In genomic region chrX:15960237-15960636, GRCh38 we compare ENCODE assay signal across 27 cellular contexts.
"Had no signal": no experiment of that assay in that cellular context is flagged by ENCODE, and none has a peak within 500 bp of the region (broad histone marks: within the 10 kb centered on the region; RNA-seq: fewer than 3 reads in every experiment).

No MANE protein-coding gene starts in this region.

- H3K27ac ChIP-seq: stomach, suprapubic skin, testis, thoracic aorta, thyroid gland, tibial artery, tibial nerve, transverse colon, upper lobe of left lung, upper lobe of right lung, uterus, vagina had no signal

- FAIRE-seq: urothelium cell line had no signal

- H3K4me1 ChIP-seq: stomach, suprapubic skin, testis, thyroid gland, tibial artery, tibial nerve, transverse colon, upper lobe of left lung, upper lobe of right lung, uterus, vagina had no signal

- DNase-seq: stimulated activated CD4-positive, alpha-beta T cell treated with anti-CD3 and anti-CD28 coated beads, Interleukin-2, amount 100 ng/mL, for 48 hours; stimulated activated CD4-positive, alpha-beta T cell treated with anti-CD3 and anti-CD28 coated beads, Interleukin-4, amount 100 ng/mL, for 1 hour; stimulated activated CD4-positive, alpha-beta T cell treated with anti-CD3 and anti-CD28 coated beads, Interleukin-4, amount 100 ng/mL, for 24 hours; stimulated activated CD4-positive, alpha-beta T cell treated with anti-CD3 and anti-CD28 coated beads, Interleukin-4, amount 100 ng/mL, for 4 hours; stimulated activated CD8-positive, alpha-beta memory T cell treated with anti-CD3 and anti-CD28 coated beads, Interleukin-4, amount 100 ng/mL, for 48 hours; stimulated activated naive B cell treated with anti-CD40 and anti-IgM and Interleukin-4, amounts not matched to agents 10 μg/mL and 1 μg/mL and 100 μg/mL, for 72 hours; stimulated activated naive CD4-positive, alpha-beta T cell; stimulated activated naive CD4-positive, alpha-beta T cell treated with Interleukin-2 at 50 U/mL for 16 hours; stimulated activated naive CD8-positive, alpha-beta T cell treated with anti-CD3 and anti-CD28 coated beads, Interleukin-15, amount 100 ng/mL, for 72 hours; stimulated activated naive CD8-positive, alpha-beta T cell treated with anti-CD3 and anti-CD28 coated beads, Interleukin-15, Interleukin-2, amounts not matched to agents 100 U/mL and 50 U/mL, for 24 hours; stomach; substantia nigra; testis; thyroid gland; tibial artery; transverse colon; trophoblast cell; upper lobe of left lung; upper lobe of right lung; uterus had no signal

- H3K9me3 ChIP-seq: stomach, suprapubic skin, testis, thoracic aorta, thyroid gland, tibial artery, tibial nerve, transverse colon, upper lobe of left lung, upper lobe of right lung, uterus, vagina had no signal

- ATAC-seq: stimulated activated effector memory CD8-positive, alpha-beta T cell treated with anti-CD3 and anti-CD28 coated beads, Interleukin-12 subunit alpha, Interleukin-12 subunit beta, amount 100 ng/mL, for 72 hours; stimulated activated memory B cell treated with anti-CD40 and anti-IgM and Interleukin-4, amounts not matched to agents 10 μg/mL and 1 μg/mL and 100 μg/mL, for 72 hours; stimulated activated naive B cell treated with anti-CD40 and anti-IgM and Interleukin-4, amounts not matched to agents 10 μg/mL and 1 μg/mL and 100 μg/mL, for 72 hours; stimulated activated naive CD8-positive, alpha-beta T cell treated with anti-CD3 and anti-CD28 coated beads, Interleukin-15, amount 100 ng/mL, for 72 hours; stimulated activated naive CD8-positive, alpha-beta T cell treated with anti-CD3 and anti-CD28 coated beads, Interleukin-15, Interleukin-2, amounts not matched to agents 100 U/mL and 50 U/mL, for 24 hours; upper lobe of right lung had no signal

- H3K4me3 ChIP-seq: stomach, suprapubic skin, testis, thoracic aorta, thyroid gland, tibial artery, tibial nerve, transverse colon, upper lobe of left lung, upper lobe of right lung, uterus, vagina had no signal

- H3K36me3 ChIP-seq: stomach, suprapubic skin, thoracic aorta, thyroid gland, tibial artery, tibial nerve, transverse colon, upper lobe of left lung, upper lobe of right lung, uterus, vagina had no signal
